1 cellular context compared by ENCODE assay signal in genomic region chr17:13947499-13947898, GRCh38.
TF ChIP-seq lines count a peak whose summit lies in the region.

No MANE protein-coding gene starts in this region.

TF ChIP-seq in liver, 16 proteins besides CTCF, POLR2A, EP300 and RAD21 (continued from another document):
- TF ChIP-seq, protein P1, sequence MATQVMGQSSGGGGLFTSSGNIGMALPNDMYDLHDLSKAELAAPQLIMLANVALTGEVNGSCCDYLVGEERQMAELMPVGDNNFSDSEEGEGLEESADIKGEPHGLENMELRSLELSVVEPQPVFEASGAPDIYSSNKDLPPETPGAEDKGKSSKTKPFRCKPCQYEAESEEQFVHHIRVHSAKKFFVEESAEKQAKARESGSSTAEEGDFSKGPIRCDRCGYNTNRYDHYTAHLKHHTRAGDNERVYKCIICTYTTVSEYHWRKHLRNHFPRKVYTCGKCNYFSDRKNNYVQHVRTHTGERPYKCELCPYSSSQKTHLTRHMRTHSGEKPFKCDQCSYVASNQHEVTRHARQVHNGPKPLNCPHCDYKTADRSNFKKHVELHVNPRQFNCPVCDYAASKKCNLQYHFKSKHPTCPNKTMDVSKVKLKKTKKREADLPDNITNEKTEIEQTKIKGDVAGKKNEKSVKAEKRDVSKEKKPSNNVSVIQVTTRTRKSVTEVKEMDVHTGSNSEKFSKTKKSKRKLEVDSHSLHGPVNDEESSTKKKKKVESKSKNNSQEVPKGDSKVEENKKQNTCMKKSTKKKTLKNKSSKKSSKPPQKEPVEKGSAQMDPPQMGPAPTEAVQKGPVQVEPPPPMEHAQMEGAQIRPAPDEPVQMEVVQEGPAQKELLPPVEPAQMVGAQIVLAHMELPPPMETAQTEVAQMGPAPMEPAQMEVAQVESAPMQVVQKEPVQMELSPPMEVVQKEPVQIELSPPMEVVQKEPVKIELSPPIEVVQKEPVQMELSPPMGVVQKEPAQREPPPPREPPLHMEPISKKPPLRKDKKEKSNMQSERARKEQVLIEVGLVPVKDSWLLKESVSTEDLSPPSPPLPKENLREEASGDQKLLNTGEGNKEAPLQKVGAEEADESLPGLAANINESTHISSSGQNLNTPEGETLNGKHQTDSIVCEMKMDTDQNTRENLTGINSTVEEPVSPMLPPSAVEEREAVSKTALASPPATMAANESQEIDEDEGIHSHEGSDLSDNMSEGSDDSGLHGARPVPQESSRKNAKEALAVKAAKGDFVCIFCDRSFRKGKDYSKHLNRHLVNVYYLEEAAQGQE (IDR thresholded peaks at IDR 0.05), result no peak
- TF ChIP-seq HNF4G (IDR thresholded peaks at IDR 0.05), result no peak
- TF ChIP-seq YY1 (IDR thresholded peaks at IDR 0.05), result peak; percentile 73
- no peak for TF ChIP-seq MAX (IDR thresholded peaks at IDR 0.05)
- no peak for TF ChIP-seq TAF1 (conservative IDR thresholded peaks at IDR 0.05)
- TF ChIP-seq, protein P2, sequence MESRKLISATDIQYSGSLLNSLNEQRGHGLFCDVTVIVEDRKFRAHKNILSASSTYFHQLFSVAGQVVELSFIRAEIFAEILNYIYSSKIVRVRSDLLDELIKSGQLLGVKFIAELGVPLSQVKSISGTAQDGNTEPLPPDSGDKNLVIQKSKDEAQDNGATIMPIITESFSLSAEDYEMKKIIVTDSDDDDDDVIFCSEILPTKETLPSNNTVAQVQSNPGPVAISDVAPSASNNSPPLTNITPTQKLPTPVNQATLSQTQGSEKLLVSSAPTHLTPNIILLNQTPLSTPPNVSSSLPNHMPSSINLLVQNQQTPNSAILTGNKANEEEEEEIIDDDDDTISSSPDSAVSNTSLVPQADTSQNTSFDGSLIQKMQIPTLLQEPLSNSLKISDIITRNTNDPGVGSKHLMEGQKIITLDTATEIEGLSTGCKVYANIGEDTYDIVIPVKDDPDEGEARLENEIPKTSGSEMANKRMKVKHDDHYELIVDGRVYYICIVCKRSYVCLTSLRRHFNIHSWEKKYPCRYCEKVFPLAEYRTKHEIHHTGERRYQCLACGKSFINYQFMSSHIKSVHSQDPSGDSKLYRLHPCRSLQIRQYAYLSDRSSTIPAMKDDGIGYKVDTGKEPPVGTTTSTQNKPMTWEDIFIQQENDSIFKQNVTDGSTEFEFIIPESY (IDR thresholded peaks at IDR 0.05), result no peak
- TF ChIP-seq ATF3 (IDR thresholded peaks at IDR 0.05), result no peak
- TF ChIP-seq JUND (IDR thresholded peaks at IDR 0.05), result peak in 1 of 2 donors; percentile 23
- peak in 1 of 2 donors; percentile 63 for TF ChIP-seq RXRA (IDR thresholded peaks at IDR 0.05)
